ENCODE assay signal across 8 cellular contexts in genomic region chr19:11797491-11797890, GRCh38. TPM values are rescaled to one million over a fixed set of nuclear protein-coding genes. Genes with fewer than 3 reads are reported as not detected.
DNase-seq lines count a peak whose midpoint lies in the region; ATAC-seq and TF ChIP-seq lines count a peak whose summit lies in the region.

No MANE protein-coding gene starts in this region.

- DNase-seq in GM23248 (peak; percentile 89), NCI-H1105 (lab: John Stamatoyannopoulos, UW) (peak; percentile 97), cardiac muscle cell (ENCODE audit: low read depth in 1 of 2, low spot score in 1 of 2) (peak; percentile 94 to 95), tibial artery (peak; percentile 80 to 87)
- DNase-seq in activated naive CD8-positive, alpha-beta T cell treated with anti-CD3 and anti-CD28 coated beads, Interleukin-2, amount 50 U/mL, for 24 hours: peak; percentile 80

- TF ChIP-seq CTCF in SU-DHL-6 (IDR thresholded peaks at IDR 0.05; ENCODE audit: insufficient read depth, low read length, poor library complexity, severe bottlenecking): peak; percentile 83
- peak; percentile 85 for TF ChIP-seq CTCF in cardiac muscle cell (IDR thresholded peaks at IDR 0.05; ENCODE audit: low read depth, low read length)
- peak; percentile 95 for TF ChIP-seq CTCF in parathyroid adenoma (IDR thresholded peaks at IDR 0.05)
- peak; percentile 88 to 89 for TF ChIP-seq CTCF in tibial artery (IDR thresholded peaks at IDR 0.05)

- H3K36me3 Mint-ChIP-seq in activated naive CD8-positive, alpha-beta T cell treated with anti-CD3 and anti-CD28 coated beads, Interleukin-2, amount 50 U/mL, for 24 hours (ENCODE audit: low read depth): no peaks in the 10 kb centered on the region

- H3K27me3 ChIP-seq in BLaER1 treated with 17β-estradiol and CSF1 and Interleukin-3, amounts not matched to agents 10 nM and 100 nM: no peaks in the 10 kb centered on the region
- no peaks in the 10 kb centered on the region for H3K27me3 ChIP-seq in GM23248 (replicated peaks; ENCODE audit: insufficient read depth)
- no peaks in the 10 kb centered on the region for H3K27me3 ChIP-seq in SU-DHL-6 (ENCODE audit: low read length)
- peaks cover 20% of the 10 kb centered on the region for H3K27me3 ChIP-seq in cardiac muscle cell
- H3K27me3 ChIP-seq in parathyroid adenoma (ENCODE audit: control insufficient read depth, insufficient read depth, low read length): no peaks in the 10 kb centered on the region
- no peaks in the 10 kb centered on the region for H3K27me3 ChIP-seq in tibial artery

- 0 out of 22 replicates have a peak overlapping the region, but pooled peaks of 1 of the 11 experiments have one; percentile 88 for H3K9ac ChIP-seq in BLaER1 treated with 17β-estradiol and CSF1 and Interleukin-3, amounts not matched to agents 10 nM and 100 nM
- H3K9ac ChIP-seq in GM23248: no peak overlapping the region
- no peak overlapping the region for H3K9ac ChIP-seq in SU-DHL-6 (ENCODE audit: low read length)
- no peak overlapping the region for H3K9ac ChIP-seq in parathyroid adenoma

- peaks cover 7% of the 10 kb centered on the region; the same call in 1 of the 2 replicates for H3F3A ChIP-seq in GM23248 (ENCODE audit: insufficient read depth)
- H3F3A ChIP-seq in SU-DHL-6 (ENCODE audit: insufficient read depth): no peaks in the 10 kb centered on the region

- H4K20me1 ChIP-seq in BLaER1 treated with 17β-estradiol and CSF1 and Interleukin-3, amounts not matched to agents 10 nM and 100 nM: peaks cover 0 to 5% (median 0%) of the 10 kb centered on the region in 11 experiments; a peak in 2 of 22 replicates
- H4K20me1 ChIP-seq in GM23248 (ENCODE audit: insufficient read depth) (no peaks in the 10 kb centered on the region), SU-DHL-6 (ENCODE audit: low read depth, low read length) (no peaks in the 10 kb centered on the region)

- intact Hi-C loops in tibial artery (cut with DNase I; ENCODE audit: low total_unique reads): loop anchor here (5.0 to 10.0 kb wide), 3 partner anchors 87 to 345 kb away; partner anchors contain the start of genes ZNF20 and ZNF69

- H3K27me3 Mint-ChIP-seq in activated naive CD8-positive, alpha-beta T cell treated with anti-CD3 and anti-CD28 coated beads, Interleukin-2, amount 50 U/mL, for 24 hours: no peaks in the 10 kb centered on the region

- no peak overlapping the region for H3K27ac Mint-ChIP-seq in activated naive CD8-positive, alpha-beta T cell treated with anti-CD3 and anti-CD28 coated beads, Interleukin-2, amount 50 U/mL, for 24 hours

- 8 to 12% methylated on average over 8 of the region's 8 CpGs for WGBS in GM23248 (ENCODE audit: low coverage in 1 of 2, low lambda C conversion rate in 2 of 2, missing lambda C conversion rate in 2 of 2), 2 experiments

- H3K79me2 ChIP-seq in GM23248 (ENCODE audit: insufficient read depth): no peaks in the 10 kb centered on the region
- no peaks in the 10 kb centered on the region for H3K79me2 ChIP-seq in SU-DHL-6 (ENCODE audit: insufficient read depth, low read length)
- no peaks in the 10 kb centered on the region for H3K79me2 ChIP-seq in parathyroid adenoma

- H3K4me2 ChIP-seq in BLaER1 treated with 17β-estradiol and CSF1 and Interleukin-3, amounts not matched to agents 10 nM and 100 nM: peak overlapping the region; percentile 76 to 95 (median 90)
- H3K4me2 ChIP-seq in GM23248 (ENCODE audit: unreplicated experiment): peak overlapping the region; percentile 89
- H3K4me2 ChIP-seq in SU-DHL-6 (ENCODE audit: low read depth, low read length, poor library complexity, severe bottlenecking): peak overlapping the region; percentile 9
- H3K4me2 ChIP-seq in parathyroid adenoma (ENCODE audit: low read length): peak overlapping the region; percentile 90

- peaks cover 4% of the 10 kb centered on the region for H3K9me3 Mint-ChIP-seq in activated naive CD8-positive, alpha-beta T cell treated with anti-CD3 and anti-CD28 coated beads, Interleukin-2, amount 50 U/mL, for 24 hours

- H3K9me3 ChIP-seq in BLaER1 treated with 17β-estradiol and CSF1 and Interleukin-3, amounts not matched to agents 10 nM and 100 nM (replicated peaks in 1 of 11): peaks cover 20 to 29% (median 26%) of the 10 kb centered on the region in 11 experiments
- H3K9me3 ChIP-seq in GM23248 (ENCODE audit: low read depth) (no peaks in the 10 kb centered on the region), SU-DHL-6 (ENCODE audit: insufficient read depth, low read length) (no peaks in the 10 kb centered on the region), cardiac muscle cell (ENCODE audit: low read depth) (no peaks in the 10 kb centered on the region), parathyroid adenoma (ENCODE audit: control insufficient read depth, low read length) (no peaks in the 10 kb centered on the region), tibial artery (peaks cover 0 to 3% (median 0%) of the 10 kb centered on the region in 3 donors)

- H2AFZ ChIP-seq in GM23248: no peak overlapping the region
- no peak overlapping the region for H2AFZ ChIP-seq in SU-DHL-6 (ENCODE audit: low read depth, low read length, severe bottlenecking)
- peak overlapping the region; percentile 90 for H2AFZ ChIP-seq in parathyroid adenoma

- H3K36me3 ChIP-seq in BLaER1 treated with 17β-estradiol and CSF1 and Interleukin-3, amounts not matched to agents 10 nM and 100 nM: peaks cover 0 to 19% (median 12%) of the 10 kb centered on the region in 11 experiments; a peak in 10 of 22 replicates
- no peaks in the 10 kb centered on the region for H3K36me3 ChIP-seq in GM23248 (ENCODE audit: low read depth)
- H3K36me3 ChIP-seq in SU-DHL-6 (ENCODE audit: low read length): no peaks in the 10 kb centered on the region
- H3K36me3 ChIP-seq in cardiac muscle cell: no peaks in the 10 kb centered on the region
- no peaks in the 10 kb centered on the region for H3K36me3 ChIP-seq in parathyroid adenoma (ENCODE audit: control insufficient read depth, insufficient read depth, low read length)
- H3K36me3 ChIP-seq in tibial artery: peaks cover 0 to 3% (median 0%) of the 10 kb centered on the region in 3 donors

- in situ Hi-C loops in GM23248 (cut with MboI): no loop called here

- H3K9me2 ChIP-seq in GM23248 (ENCODE audit: insufficient read depth) (no peaks in the 10 kb centered on the region), SU-DHL-6 (replicated peaks; ENCODE audit: insufficient read depth, low read length) (no peaks in the 10 kb centered on the region)

- peaks cover 11 to 26% (median 21%) of the 10 kb centered on the region in 10 experiments for H3K4me1 ChIP-seq in BLaER1 treated with 17β-estradiol and CSF1 and Interleukin-3, amounts not matched to agents 10 nM and 100 nM
- H3K4me1 ChIP-seq in GM23248 (ENCODE audit: insufficient read depth) (peaks cover 12% of the 10 kb centered on the region; the same call in 1 of the 2 replicates), cardiac muscle cell (ENCODE audit: low read depth) (peaks cover 10% of the 10 kb centered on the region), parathyroid adenoma (peaks cover 8% of the 10 kb centered on the region), tibial artery (peaks cover 0 to 20% (median 13%) of the 10 kb centered on the region in 4 donors)

- peak overlapping the region; percentile 84 for H3K4me3 Mint-ChIP-seq in activated naive CD8-positive, alpha-beta T cell treated with anti-CD3 and anti-CD28 coated beads, Interleukin-2, amount 50 U/mL, for 24 hours

- H3K4me3 ChIP-seq in BLaER1 treated with 17β-estradiol and CSF1 and Interleukin-3, amounts not matched to agents 10 nM and 100 nM: peak overlapping the region in 9 of 10 experiments; percentile 62 to 88 (median 76); a peak in 14 of 20 replicates
- H3K4me3 ChIP-seq in GM23248 (no peak overlapping the region), SU-DHL-6 (ENCODE audit: insufficient read depth, low read length, poor library complexity, severe bottlenecking) (no peak overlapping the region), cardiac muscle cell (no peak overlapping the region), parathyroid adenoma (ENCODE audit: low read depth, low read length) (no peak overlapping the region), tibial artery (peak overlapping the region; percentile 65 to 82)

- peak overlapping the region in 2 of 11 experiments; percentile 78 to 81; a peak in 3 of 22 replicates for H3K27ac ChIP-seq in BLaER1 treated with 17β-estradiol and CSF1 and Interleukin-3, amounts not matched to agents 10 nM and 100 nM
- no peak overlapping the region for H3K27ac ChIP-seq in GM23248
- no peak overlapping the region for H3K27ac ChIP-seq in SU-DHL-6 (ENCODE audit: low read depth, low read length)
- no peak overlapping the region for H3K27ac ChIP-seq in cardiac muscle cell
- peak overlapping the region; percentile 80 for H3K27ac ChIP-seq in parathyroid adenoma
- peak overlapping the region in 1 of 2 donors; percentile 84 for H3K27ac ChIP-seq in tibial artery

- peak; percentile 73 for ATAC-seq in activated naive CD8-positive, alpha-beta T cell treated with anti-CD3 and anti-CD28 coated beads, Interleukin-2, amount 50 U/mL, for 24 hours

- peaks cover 14% of the 10 kb centered on the region for H3K4me1 Mint-ChIP-seq in activated naive CD8-positive, alpha-beta T cell treated with anti-CD3 and anti-CD28 coated beads, Interleukin-2, amount 50 U/mL, for 24 hours

RNA-seq across cellular contexts. Expression of gene ZNF491, which starts 0.8 kb away (rescaled TPM):
- 1.6 and 3.0 TPM in 2 replicates for total RNA-seq in GM23248 (2014; rRNA removed; shearing (Covaris generic))
- polyA plus RNA-seq in GM23248 (2016; fragmentation: Nextera tagmentation; extraction: Ambion mirVana): 0.58 and 1.4 TPM in 2 replicates
- total RNA-seq in cardiac muscle cell: 3.9 and 4.4 TPM in 2 replicates
- 5.1 and 7.3 TPM in 2 replicates for polyA plus RNA-seq in cardiac muscle cell

RNA-seq across cellular contexts. Expression of gene ZNF440, which starts 16.6 kb away (rescaled TPM):
- 4.2 and 7.6 TPM in 2 replicates for total RNA-seq in GM23248 (2014; rRNA removed; shearing (Covaris generic))
- polyA plus RNA-seq in GM23248 (2016; fragmentation: Nextera tagmentation; extraction: Ambion mirVana): 2.3 and 2.4 TPM in 2 replicates
- total RNA-seq in cardiac muscle cell: 5.7 and 15.5 TPM in 2 replicates
- 5.7 and 7.0 TPM in 2 replicates for polyA plus RNA-seq in cardiac muscle cell

RNA-seq across cellular contexts. Expression of gene ZNF441, which starts 30.7 kb away (rescaled TPM):
- 6.5 and 8.5 TPM in 2 replicates for total RNA-seq in GM23248 (2014; rRNA removed; shearing (Covaris generic))
- polyA plus RNA-seq in GM23248 (2016; fragmentation: Nextera tagmentation; extraction: Ambion mirVana): 3.5 and 3.6 TPM in 2 replicates
- 4.5 and 26.9 TPM in 2 replicates for total RNA-seq in cardiac muscle cell
- polyA plus RNA-seq in cardiac muscle cell: 2.1 and 10.0 TPM in 2 replicates

RNA-seq across cellular contexts. Expression of gene ZNF439, which starts 51.0 kb away (rescaled TPM):
- 7.8 and 12.1 TPM in 2 replicates for total RNA-seq in GM23248 (2014; rRNA removed; shearing (Covaris generic))
- polyA plus RNA-seq in GM23248 (2016; fragmentation: Nextera tagmentation; extraction: Ambion mirVana) (7.4 and 8.8 TPM in 2 replicates), cardiac muscle cell (3.0 TPM in 1 of 2 replicates, not detected in the other)
- total RNA-seq in cardiac muscle cell: 0.07 and 3.6 TPM in 2 replicates

RNA-seq across cellular contexts. Expression of gene ZNF823, which starts 58.7 kb away (rescaled TPM):
- 6.8 and 7.2 TPM in 2 replicates for total RNA-seq in GM23248 (2014; rRNA removed; shearing (Covaris generic))
- polyA plus RNA-seq in GM23248 (2016; fragmentation: Nextera tagmentation; extraction: Ambion mirVana) (1.9 and 3.0 TPM in 2 replicates), cardiac muscle cell (4.7 and 9.4 TPM in 2 replicates)
- total RNA-seq in cardiac muscle cell: 6.7 and 7.6 TPM in 2 replicates

Comparison
In these comparisons a context has a peak if more than half of its experiments do, and no peak if none do; other contexts are left out.
1. H3K4me2 ChIP-seq: peak in every context shown above with its lines; median percentile 90 in BLaER1 treated with 17β-estradiol and CSF1 and Interleukin-3, amounts not matched to agents 10 nM and 100 nM; 90 in parathyroid adenoma; 89 in GM23248; 9 in SU-DHL-6.
2. H3K4me3 ChIP-seq: peak in BLaER1 treated with 17β-estradiol and CSF1 and Interleukin-3, amounts not matched to agents 10 nM and 100 nM (9 of 10) and tibial artery (2 of 2); none in GM23248 (single experiment), SU-DHL-6 (single experiment), cardiac muscle cell (single experiment) and parathyroid adenoma (single experiment).
3. Peak in every context shown above with its lines, with median percentiles within 50 percentile points of each other: DNase-seq and CTCF ChIP-seq.